In the genomic region with DNA sequence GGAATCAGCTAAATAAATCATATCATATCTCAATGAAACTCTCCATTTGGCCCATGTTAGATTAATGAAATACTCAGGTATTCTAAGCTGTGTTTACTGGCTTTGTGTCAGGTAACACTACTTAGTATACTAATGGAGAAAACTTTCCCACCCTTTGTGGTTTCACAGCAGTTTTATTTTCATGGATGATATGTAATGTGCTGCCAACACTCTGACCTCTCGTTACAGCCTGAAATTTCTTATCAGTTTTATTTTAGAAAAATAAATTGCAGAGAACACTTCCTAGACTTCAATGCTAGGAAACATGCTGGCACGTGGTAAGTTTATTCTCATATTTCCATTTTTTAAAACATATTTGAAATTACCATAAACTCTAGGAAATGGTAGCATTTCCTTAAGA, we compare ENCODE assay signal across 8 cellular contexts.
"Had no signal": no experiment of that assay in that cellular context is flagged by ENCODE, and none has a peak within 500 bp of the region (broad histone marks: within the 10 kb centered on the region; RNA-seq: fewer than 3 reads in every experiment).

No MANE protein-coding gene starts in this region.

- H3K4me3 ChIP-seq: GM12878 had no signal

- DNase-seq: GDM1, GF-D8 had no signal

- FAIRE-seq: G401.6, GM12878, GM12891, GM12892, GM18507, GM19239 had no signal
